19 cellular contexts compared by ENCODE assay signal in the genomic region with DNA sequence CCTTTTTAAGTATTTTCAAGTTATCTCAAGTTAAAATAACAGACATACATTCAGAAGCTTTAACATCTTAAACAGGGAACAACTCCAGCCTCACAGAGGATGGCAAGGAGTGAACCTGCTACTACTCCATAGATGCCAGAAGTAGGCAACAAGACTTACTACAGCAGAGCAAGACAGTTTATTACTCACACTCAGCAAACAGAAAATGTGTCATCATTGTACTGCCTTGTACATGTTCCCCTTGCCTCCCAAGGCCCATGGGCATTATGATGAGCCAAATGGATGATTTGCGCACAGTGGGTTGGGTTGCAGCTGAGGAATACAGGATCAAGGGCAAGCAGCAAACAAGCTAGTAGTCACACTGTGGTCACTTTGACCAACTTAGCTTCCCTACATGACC.
"Had no signal": no experiment of that assay in that cellular context is flagged by ENCODE, and none has a peak within 500 bp of the region (broad histone marks: within the 10 kb centered on the region; RNA-seq: fewer than 3 reads in every experiment).

No MANE protein-coding gene starts in this region.

- H3K79me2 ChIP-seq: hepatocyte, parathyroid adenoma had no signal

- DNase-seq: effector CD4-positive, alpha-beta T cell; endodermal cell; foreskin fibroblast; kidney; left colon; left ventricle myocardium superior; mesendoderm; naive thymus-derived CD4-positive, alpha-beta T cell; nephron progenitor cell; right cardiac atrium; stimulated activated CD4-positive, alpha-beta T cell treated with anti-CD3 and anti-CD28 coated beads, Interleukin-2, amount 100 ng/mL, for 48 hours; stimulated activated naive CD4-positive, alpha-beta T cell treated with Interleukin-2 at 50 U/mL for 16 hours; trophoblast cell had no signal

- H3K27me3 ChIP-seq: esophagus muscularis mucosa, hepatocyte had no signal

- H3K27ac ChIP-seq: coronary artery, esophagus muscularis mucosa, hepatocyte, parathyroid adenoma had no signal

- H3K4me3 ChIP-seq: coronary artery, esophagus muscularis mucosa, hepatocyte, smooth muscle cell had no signal

- H3K9ac ChIP-seq: parathyroid adenoma had no signal

- H2AFZ ChIP-seq: hepatocyte, parathyroid adenoma had no signal

- FAIRE-seq: endothelial cell of umbilical vein, kidney had no signal

- H3K4me2 ChIP-seq: hepatocyte, smooth muscle cell had no signal

- H3K9me3 ChIP-seq: esophagus muscularis mucosa had no signal

- ATAC-seq: left colon; left ventricle myocardium superior; naive thymus-derived CD4-positive, alpha-beta T cell; right cardiac atrium had no signal

- H3K4me1 ChIP-seq: esophagus muscularis mucosa, parathyroid adenoma had no signal

- H3K36me3 ChIP-seq: esophagus muscularis mucosa had no signal
